ENCODE assay signal across 15 cellular contexts in the genomic region with DNA sequence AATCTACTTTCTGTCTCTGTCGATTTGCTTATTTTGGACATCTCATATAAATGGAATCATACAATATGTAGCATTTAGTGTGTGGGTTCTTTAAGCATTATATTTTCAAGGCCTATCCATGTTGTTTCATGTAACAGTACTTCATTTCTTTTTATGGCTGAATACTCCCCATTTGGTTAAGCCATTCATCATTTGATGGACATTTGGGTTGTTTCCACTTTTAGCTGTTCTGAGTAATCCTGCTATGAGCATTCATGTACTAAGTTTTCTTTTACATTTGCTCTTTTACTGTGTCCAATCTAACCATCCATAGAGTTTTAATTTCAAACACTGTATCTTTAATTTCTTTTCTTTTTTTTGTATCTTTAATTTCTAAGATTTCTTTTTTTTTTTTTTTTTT. TPM values are rescaled to one million over a fixed set of nuclear protein-coding genes. Genes with fewer than 3 reads are reported as not detected.
A peak's percentile ranks its signal among the peaks of the same experiment; 100 is the strongest.
DNase-seq lines count a peak whose midpoint lies in the region; ATAC-seq and TF ChIP-seq lines count a peak whose summit lies in the region.
"Had no signal": no experiment of that assay in that cellular context is flagged by ENCODE, and none has a peak within 500 bp of the region (broad histone marks: within the 10 kb centered on the region; RNA-seq: fewer than 3 reads in every experiment).

No MANE protein-coding gene starts in this region.

- H3K4me1 ChIP-seq in Karpas-422 (ENCODE audit: low read length) (peaks cover 40% of the 10 kb centered on the region), gastroesophageal sphincter (peaks cover 0 to 31% (median 5%) of the 10 kb centered on the region in 3 donors)
- H3K4me1 ChIP-seq: BLaER1 treated with 17β-estradiol and CSF1 and Interleukin-3, amounts not matched to agents 10 nM and 100 nM had no signal

- H3K27ac ChIP-seq in Karpas-422 (ENCODE audit: low read length): peak overlapping the region; percentile 74
- peak overlapping the region in 3 of 4 donors; percentile 17 to 51 (median 45) for H3K27ac ChIP-seq in gastroesophageal sphincter
- H3K27ac ChIP-seq: BLaER1 treated with 17β-estradiol and CSF1 and Interleukin-3, amounts not matched to agents 10 nM and 100 nM had no signal

- H3K9me3 ChIP-seq in Karpas-422 (ENCODE audit: low read length) (no peaks in the 10 kb centered on the region), gastroesophageal sphincter (no peaks in the 10 kb centered on the region)
- H3K9me3 ChIP-seq: BLaER1 treated with 17β-estradiol and CSF1 and Interleukin-3, amounts not matched to agents 10 nM and 100 nM had no signal

- DNase-seq in Karpas-422 (peak; percentile 71), astrocyte of the hippocampus (ENCODE audit: low read depth, low spot score) (peak; percentile 26), superior temporal gyrus (ENCODE audit: extremely low spot score) (peak; percentile 19), SIG-M5 treated with dmso at 0.1 percent for 504 hours (lab: John Stamatoyannopoulos, UW; ENCODE audit: unreplicated experiment) (no peak), NCI-H510A (lab: John Stamatoyannopoulos, UW) (no peak), H4 (ENCODE audit: low spot score) (no peak)
- DNase-seq: 8988T; ACHN; CD4-positive, CD25-positive, alpha-beta regulatory T cell; H9 had no signal

- H3K79me2 ChIP-seq in Karpas-422 (ENCODE audit: low read length): peaks cover 14% of the 10 kb centered on the region

- H3K27me3 ChIP-seq in Karpas-422 (ENCODE audit: low read length): no peaks in the 10 kb centered on the region
- no peaks in the 10 kb centered on the region for H3K27me3 ChIP-seq in gastroesophageal sphincter
- H3K27me3 ChIP-seq: BLaER1 treated with 17β-estradiol and CSF1 and Interleukin-3, amounts not matched to agents 10 nM and 100 nM had no signal

- 9 to 27% methylated on average over 1 of the region's 1 CpG for WGBS in gastroesophageal sphincter (ENCODE audit: low coverage in 1 of 2), 2 donors

- H3K9ac ChIP-seq in Karpas-422 (ENCODE audit: low read length): no peak overlapping the region
- H3K9ac ChIP-seq: BLaER1 treated with 17β-estradiol and CSF1 and Interleukin-3, amounts not matched to agents 10 nM and 100 nM had no signal

- TF ChIP-seq CTCF in gastroesophageal sphincter (IDR thresholded peaks at IDR 0.05): no peak

- no peak for TF ChIP-seq POLR2A in gastroesophageal sphincter (IDR thresholded peaks at IDR 0.05)

- ATAC-seq in gastroesophageal sphincter (no peak), HG03469 (IDR thresholded peaks at IDR 0.05; ENCODE audit: unreplicated experiment) (no peak)
- ATAC-seq: GM23338, HepG2 had no signal

- H4K20me1 ChIP-seq in Karpas-422 (ENCODE audit: insufficient read depth, low read depth, low read length): no peaks in the 10 kb centered on the region
- H4K20me1 ChIP-seq: BLaER1 treated with 17β-estradiol and CSF1 and Interleukin-3, amounts not matched to agents 10 nM and 100 nM had no signal

- H2AFZ ChIP-seq in Karpas-422 (ENCODE audit: low read length): no peak overlapping the region
- H2AFZ ChIP-seq: GM23338 had no signal

- H3K4me2 ChIP-seq in Karpas-422 (ENCODE audit: low read depth, low read length, poor library complexity, severe bottlenecking): peak overlapping the region; percentile 61
- H3K4me2 ChIP-seq: BLaER1 treated with 17β-estradiol and CSF1 and Interleukin-3, amounts not matched to agents 10 nM and 100 nM; GM23338 had no signal

- H3K4me3 ChIP-seq in Karpas-422 (ENCODE audit: low read length): no peak overlapping the region
- no peak overlapping the region for H3K4me3 ChIP-seq in gastroesophageal sphincter
- H3K4me3 ChIP-seq: BLaER1 treated with 17β-estradiol and CSF1 and Interleukin-3, amounts not matched to agents 10 nM and 100 nM; GM23338 had no signal

- H3K36me3 ChIP-seq in Karpas-422 (ENCODE audit: insufficient read depth, low read length) (peaks cover 7% of the 10 kb centered on the region; the same call in 1 of the 2 replicates), gastroesophageal sphincter (no peaks in the 10 kb centered on the region)

- no peak for TF ChIP-seq EP300 in gastroesophageal sphincter (IDR thresholded peaks at IDR 0.05)

- H3K9me2 ChIP-seq in Karpas-422 (replicated peaks; ENCODE audit: insufficient read depth, low read length): no peaks in the 10 kb centered on the region

RNA-seq across cellular contexts. Expression of a gene that starts 55.6 kb away (rescaled TPM):
- total RNA-seq in Karpas-422 (2014; rRNA removed; shearing (Covaris generic); ENCODE audit: low replicate concordance): 18.9 and 72.0 TPM in 2 replicates
- total RNA-seq in gastroesophageal sphincter: 10 to 100 TPM in 1 of 4 donors, 1 to 10 TPM in 3; 1.8 to 19.5 (median 5.6) TPM
- 12.7 and 24.8 TPM in 2 replicates for total RNA-seq in H4 (2014; rRNA removed; shearing (Covaris generic))

RNA-seq across cellular contexts. Expression of a gene that starts 58.7 kb away (rescaled TPM):
- total RNA-seq in Karpas-422 (2014; rRNA removed; shearing (Covaris generic); ENCODE audit: low replicate concordance): 20.4 and 53.3 TPM in 2 replicates
- 10 to 100 TPM in 3 of 4 donors, 1 to 10 TPM in 1; 9.5 to 14.8 (median 11.7) TPM for total RNA-seq in gastroesophageal sphincter
- 23.5 and 27.5 TPM in 2 replicates for total RNA-seq in H4 (2014; rRNA removed; shearing (Covaris generic))

Comparison
In these comparisons a context has a peak if more than half of its experiments do, and no peak if none do; other contexts are left out.
1. DNase-seq: peak in Karpas-422 (single experiment), astrocyte of the hippocampus (single experiment) and superior temporal gyrus (single experiment); none in SIG-M5 treated with dmso at 0.1 percent for 504 hours (single experiment), NCI-H510A (single experiment) and H4 (single experiment).